8 cellular contexts compared by ENCODE assay signal in genomic region chr22:38454361-38455062, GRCh38. TPM values are rescaled to one million over a fixed set of nuclear protein-coding genes. Genes with fewer than 3 reads are reported as not detected.
DNase-seq lines count a peak whose midpoint lies in the region; ATAC-seq and TF ChIP-seq lines count a peak whose summit lies in the region.

No MANE protein-coding gene starts in this region.

- H3K4me1 ChIP-seq in lung (ENCODE audit: control insufficient read depth in 2 of 2, insufficient read depth in 2 of 2, low read length in 2 of 2) (peaks cover 3 to 4% of the 10 kb centered on the region in 2 donors), upper lobe of left lung (peaks cover 15 to 22% (median 18%) of the 10 kb centered on the region in 4 donors)

- no peak for TF ChIP-seq CTCF in lung (IDR thresholded peaks at IDR 0.05; ENCODE audit: control extremely low read depth, extremely low read depth)
- no peak for TF ChIP-seq CTCF in upper lobe of left lung (IDR thresholded peaks at IDR 0.05)

- DNase-seq in activated gamma-delta T cell treated with Interleukin-2 at 50 U/mL for 16 hours (peak; percentile 23), activated gamma-delta T cell (lab: John Stamatoyannopoulos, UW) (no peak), lung (ENCODE audit: low spot score) (no peak), upper lobe of left lung (peak in 1 of 2 donors; percentile 86), AML-193 (lab: John Stamatoyannopoulos, UW) (no peak), inferior parietal cortex (ENCODE audit: extremely low spot score) (no peak)

- H3K4me3 ChIP-seq in lung (peak overlapping the region; percentile 12), upper lobe of left lung (peak overlapping the region in 3 of 4 donors; percentile 41 to 52 (median 48))

- H3K27me3 ChIP-seq in lung (ENCODE audit: control insufficient read depth, insufficient read depth) (no peaks in the 10 kb centered on the region), upper lobe of left lung (peaks cover 3 to 35% (median 22%) of the 10 kb centered on the region in 4 donors)

- TF ChIP-seq POLR2A in upper lobe of left lung (IDR thresholded peaks at IDR 0.05), result no peak

- no peak for TF ChIP-seq EP300 in upper lobe of left lung (IDR thresholded peaks at IDR 0.05)

- H3K36me3 ChIP-seq in lung (ENCODE audit: control insufficient read depth in 2 of 2, insufficient read depth in 2 of 2, low read length in 2 of 2), result no peaks in the 10 kb centered on the region
- no peaks in the 10 kb centered on the region for H3K36me3 ChIP-seq in upper lobe of left lung

- peak overlapping the region; percentile 77 for H3K27ac ChIP-seq in angular gyrus (ENCODE audit: low read depth, low read length)
- peak overlapping the region in 1 of 2 donors; percentile 75 for H3K27ac ChIP-seq in lung (ENCODE audit: low read depth in 1 of 2, low read length in 1 of 2)
- no peak overlapping the region for H3K27ac ChIP-seq in upper lobe of left lung

- ATAC-seq in lung (ENCODE audit: insufficient read depth, low FRiP score) (no peak), upper lobe of left lung (ENCODE audit: low FRiP score in 2 of 2) (no peak), GM21717 (IDR thresholded peaks at IDR 0.05; ENCODE audit: unreplicated experiment) (no peak)

- WGBS in lung, 2 donors, result 5 to 8% methylated on average over 26 to 64 of the region's 64 CpGs
- whole genome bisulfite sequencing in upper lobe of left lung, 2 donors, result 10 to 26% methylated on average over 10 to 20 of the region's 64 CpGs

- peaks cover 0 to 3% of the 10 kb centered on the region in 2 donors for H3K9me3 ChIP-seq in lung (ENCODE audit: control insufficient read depth in 2 of 2, insufficient read depth in 1 of 2, low read length in 1 of 2)
- H3K9me3 ChIP-seq in upper lobe of left lung, result no peaks in the 10 kb centered on the region

RNA-seq across cellular contexts. Expression of gene KCNJ4, which starts 0.5 kb away (rescaled TPM):
- total RNA-seq in lung (not detected), upper lobe of left lung (not detected)
- polyA plus RNA-seq in lung, result not detected

RNA-seq across cellular contexts. Expression of gene KDELR3, which starts 13.4 kb away (rescaled TPM):
- total RNA-seq in lung (10 to 100 TPM in 1 of 2 donors, 1 to 10 TPM in 1; 4.4 to 16.4 TPM), upper lobe of left lung (10 to 100 TPM in 2 of 6 donors, 1 to 10 TPM in 4; 7.3 to 14.2 (median 9.7) TPM)
- 1 to 10 TPM; 8.2 to 9.3 TPM for polyA plus RNA-seq in lung

RNA-seq across cellular contexts. Expression of gene DDX17, which starts 51.6 kb away (rescaled TPM):
- total RNA-seq in lung, result 1,000 to 10,000 TPM in 1 of 2 donors, 100 to 1,000 TPM in 1; 373 to 1,771 TPM
- polyA plus RNA-seq in lung, result 100 to 1,000 TPM; 141 to 151 TPM
- 1,000 to 10,000 TPM in 2 of 6 donors, 100 to 1,000 TPM in 4; 428 to 2,078 (median 621) TPM for total RNA-seq in upper lobe of left lung
